In the genomic region with DNA sequence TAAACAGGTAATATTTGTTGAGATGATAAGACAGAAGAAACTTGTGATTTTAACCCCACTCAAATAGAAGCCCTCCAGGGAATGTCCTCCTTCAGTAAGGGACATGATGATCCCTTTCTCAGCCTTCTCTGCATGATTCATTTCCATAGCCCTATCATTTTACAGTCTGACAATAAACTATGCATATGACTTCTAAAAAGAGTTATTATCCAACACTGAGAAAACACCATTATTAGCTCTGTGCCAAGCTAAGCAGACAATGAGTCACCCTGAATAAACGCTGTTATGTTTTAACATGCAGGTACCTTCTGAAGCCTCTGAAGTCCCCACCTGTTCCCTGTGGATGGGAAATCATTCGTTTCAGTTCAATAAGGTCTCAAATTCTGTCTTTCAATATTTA, we compare ENCODE assay signal across 1 cellular context.
TF ChIP-seq lines count a peak whose summit lies in the region.

No MANE protein-coding gene starts in this region.

TF ChIP-seq in HepG2, 621 proteins besides CTCF, POLR2A, EP300 and RAD21 (continued from another document and continues in another):
- TF ChIP-seq, protein P1, sequence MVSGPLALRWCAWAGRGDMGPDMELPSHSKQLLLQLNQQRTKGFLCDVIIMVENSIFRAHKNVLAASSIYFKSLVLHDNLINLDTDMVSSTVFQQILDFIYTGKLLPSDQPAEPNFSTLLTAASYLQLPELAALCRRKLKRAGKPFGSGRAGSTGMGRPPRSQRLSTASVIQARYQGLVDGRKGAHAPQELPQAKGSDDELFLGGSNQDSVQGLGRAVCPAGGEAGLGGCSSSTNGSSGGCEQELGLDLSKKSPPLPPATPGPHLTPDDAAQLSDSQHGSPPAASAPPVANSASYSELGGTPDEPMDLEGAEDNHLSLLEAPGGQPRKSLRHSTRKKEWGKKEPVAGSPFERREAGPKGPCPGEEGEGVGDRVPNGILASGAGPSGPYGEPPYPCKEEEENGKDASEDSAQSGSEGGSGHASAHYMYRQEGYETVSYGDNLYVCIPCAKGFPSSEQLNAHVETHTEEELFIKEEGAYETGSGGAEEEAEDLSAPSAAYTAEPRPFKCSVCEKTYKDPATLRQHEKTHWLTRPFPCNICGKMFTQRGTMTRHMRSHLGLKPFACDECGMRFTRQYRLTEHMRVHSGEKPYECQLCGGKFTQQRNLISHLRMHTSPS (CRISPR knock-in tag; IDR thresholded peaks at IDR 0.05; ENCODE audit: low read depth) = no peak
- TF ChIP-seq FOXA3 (CRISPR knock-in tag; IDR thresholded peaks at IDR 0.05) (peak; percentile 67), JUND (CRISPR knock-in tag; IDR thresholded peaks at IDR 0.05) (peak; percentile 78), ZNF569 (CRISPR knock-in tag; IDR thresholded peaks at IDR 0.05; ENCODE audit: borderline replicate concordance) (no peak), CHD2 (IDR thresholded peaks at IDR 0.05; ENCODE audit: low read depth, low read length) (no peak), FOXP1 (IDR thresholded peaks at IDR 0.05) (no peak), FOXP1 (CRISPR knock-in tag; IDR thresholded peaks at IDR 0.05) (peak; percentile 59; the same call in 1 of the 2 replicates), CREM (IDR thresholded peaks at IDR 0.05) (0 out of 2 replicates have a peak, but pooled peaks have one; percentile 23), CREM (CRISPR knock-in tag; IDR thresholded peaks at IDR 0.05) (no peak), KDM3A (CRISPR knock-in tag; IDR thresholded peaks at IDR 0.05; ENCODE audit: low read depth) (no peak), FOXK2 (IDR thresholded peaks at IDR 0.05) (no peak), ZNF570 (CRISPR knock-in tag; IDR thresholded peaks at IDR 0.05; ENCODE audit: borderline replicate concordance) (no peak), ZNF660 (CRISPR knock-in tag; IDR thresholded peaks at IDR 0.05; ENCODE audit: borderline replicate concordance, low read depth) (no peak), BRCA1 (CRISPR knock-in tag; IDR thresholded peaks at IDR 0.05) (no peak), ZNF460 (CRISPR knock-in tag; IDR thresholded peaks at IDR 0.05; ENCODE audit: borderline replicate concordance) (no peak), NFE2L1 (CRISPR knock-in tag; IDR thresholded peaks at IDR 0.05; ENCODE audit: borderline replicate concordance) (no peak), JUN (CRISPR knock-in tag; IDR thresholded peaks at IDR 0.05) (peak; percentile 83), ZKSCAN8 (CRISPR knock-in tag; IDR thresholded peaks at IDR 0.05; ENCODE audit: borderline replicate concordance) (no peak)
- TF ChIP-seq, protein P2, sequence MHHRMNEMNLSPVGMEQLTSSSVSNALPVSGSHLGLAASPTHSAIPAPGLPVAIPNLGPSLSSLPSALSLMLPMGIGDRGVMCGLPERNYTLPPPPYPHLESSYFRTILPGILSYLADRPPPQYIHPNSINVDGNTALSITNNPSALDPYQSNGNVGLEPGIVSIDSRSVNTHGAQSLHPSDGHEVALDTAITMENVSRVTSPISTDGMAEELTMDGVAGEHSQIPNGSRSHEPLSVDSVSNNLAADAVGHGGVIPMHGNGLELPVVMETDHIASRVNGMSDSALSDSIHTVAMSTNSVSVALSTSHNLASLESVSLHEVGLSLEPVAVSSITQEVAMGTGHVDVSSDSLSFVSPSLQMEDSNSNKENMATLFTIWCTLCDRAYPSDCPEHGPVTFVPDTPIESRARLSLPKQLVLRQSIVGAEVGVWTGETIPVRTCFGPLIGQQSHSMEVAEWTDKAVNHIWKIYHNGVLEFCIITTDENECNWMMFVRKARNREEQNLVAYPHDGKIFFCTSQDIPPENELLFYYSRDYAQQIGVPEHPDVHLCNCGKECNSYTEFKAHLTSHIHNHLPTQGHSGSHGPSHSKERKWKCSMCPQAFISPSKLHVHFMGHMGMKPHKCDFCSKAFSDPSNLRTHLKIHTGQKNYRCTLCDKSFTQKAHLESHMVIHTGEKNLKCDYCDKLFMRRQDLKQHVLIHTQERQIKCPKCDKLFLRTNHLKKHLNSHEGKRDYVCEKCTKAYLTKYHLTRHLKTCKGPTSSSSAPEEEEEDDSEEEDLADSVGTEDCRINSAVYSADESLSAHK (CRISPR knock-in tag; IDR thresholded peaks at IDR 0.05; ENCODE audit: borderline replicate concordance) = no peak
- TF ChIP-seq, protein P3, sequence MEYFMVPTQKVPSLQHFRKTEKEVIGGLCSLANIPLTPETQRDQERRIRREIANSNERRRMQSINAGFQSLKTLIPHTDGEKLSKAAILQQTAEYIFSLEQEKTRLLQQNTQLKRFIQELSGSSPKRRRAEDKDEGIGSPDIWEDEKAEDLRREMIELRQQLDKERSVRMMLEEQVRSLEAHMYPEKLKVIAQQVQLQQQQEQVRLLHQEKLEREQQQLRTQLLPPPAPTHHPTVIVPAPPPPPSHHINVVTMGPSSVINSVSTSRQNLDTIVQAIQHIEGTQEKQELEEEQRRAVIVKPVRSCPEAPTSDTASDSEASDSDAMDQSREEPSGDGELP (IDR thresholded peaks at IDR 0.05; ENCODE audit: borderline replicate concordance, low read depth) = peak; percentile 48; the same call in 1 of the 2 replicates
- TF ChIP-seq, protein P4, sequence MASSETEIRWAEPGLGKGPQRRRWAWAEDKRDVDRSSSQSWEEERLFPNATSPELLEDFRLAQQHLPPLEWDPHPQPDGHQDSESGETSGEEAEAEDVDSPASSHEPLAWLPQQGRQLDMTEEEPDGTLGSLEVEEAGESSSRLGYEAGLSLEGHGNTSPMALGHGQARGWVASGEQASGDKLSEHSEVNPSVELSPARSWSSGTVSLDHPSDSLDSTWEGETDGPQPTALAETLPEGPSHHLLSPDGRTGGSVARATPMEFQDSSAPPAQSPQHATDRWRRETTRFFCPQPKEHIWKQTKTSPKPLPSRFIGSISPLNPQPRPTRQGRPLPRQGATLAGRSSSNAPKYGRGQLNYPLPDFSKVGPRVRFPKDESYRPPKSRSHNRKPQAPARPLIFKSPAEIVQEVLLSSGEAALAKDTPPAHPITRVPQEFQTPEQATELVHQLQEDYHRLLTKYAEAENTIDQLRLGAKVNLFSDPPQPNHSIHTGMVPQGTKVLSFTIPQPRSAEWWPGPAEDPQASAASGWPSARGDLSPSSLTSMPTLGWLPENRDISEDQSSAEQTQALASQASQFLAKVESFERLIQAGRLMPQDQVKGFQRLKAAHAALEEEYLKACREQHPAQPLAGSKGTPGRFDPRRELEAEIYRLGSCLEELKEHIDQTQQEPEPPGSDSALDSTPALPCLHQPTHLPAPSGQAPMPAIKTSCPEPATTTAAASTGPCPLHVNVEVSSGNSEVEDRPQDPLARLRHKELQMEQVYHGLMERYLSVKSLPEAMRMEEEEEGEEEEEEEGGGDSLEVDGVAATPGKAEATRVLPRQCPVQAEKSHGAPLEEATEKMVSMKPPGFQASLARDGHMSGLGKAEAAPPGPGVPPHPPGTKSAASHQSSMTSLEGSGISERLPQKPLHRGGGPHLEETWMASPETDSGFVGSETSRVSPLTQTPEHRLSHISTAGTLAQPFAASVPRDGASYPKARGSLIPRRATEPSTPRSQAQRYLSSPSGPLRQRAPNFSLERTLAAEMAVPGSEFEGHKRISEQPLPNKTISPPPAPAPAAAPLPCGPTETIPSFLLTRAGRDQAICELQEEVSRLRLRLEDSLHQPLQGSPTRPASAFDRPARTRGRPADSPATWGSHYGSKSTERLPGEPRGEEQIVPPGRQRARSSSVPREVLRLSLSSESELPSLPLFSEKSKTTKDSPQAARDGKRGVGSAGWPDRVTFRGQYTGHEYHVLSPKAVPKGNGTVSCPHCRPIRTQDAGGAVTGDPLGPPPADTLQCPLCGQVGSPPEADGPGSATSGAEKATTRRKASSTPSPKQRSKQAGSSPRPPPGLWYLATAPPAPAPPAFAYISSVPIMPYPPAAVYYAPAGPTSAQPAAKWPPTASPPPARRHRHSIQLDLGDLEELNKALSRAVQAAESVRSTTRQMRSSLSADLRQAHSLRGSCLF (CRISPR knock-in tag; IDR thresholded peaks at IDR 0.05; ENCODE audit: borderline replicate concordance) = no peak
- TF ChIP-seq, protein P5, sequence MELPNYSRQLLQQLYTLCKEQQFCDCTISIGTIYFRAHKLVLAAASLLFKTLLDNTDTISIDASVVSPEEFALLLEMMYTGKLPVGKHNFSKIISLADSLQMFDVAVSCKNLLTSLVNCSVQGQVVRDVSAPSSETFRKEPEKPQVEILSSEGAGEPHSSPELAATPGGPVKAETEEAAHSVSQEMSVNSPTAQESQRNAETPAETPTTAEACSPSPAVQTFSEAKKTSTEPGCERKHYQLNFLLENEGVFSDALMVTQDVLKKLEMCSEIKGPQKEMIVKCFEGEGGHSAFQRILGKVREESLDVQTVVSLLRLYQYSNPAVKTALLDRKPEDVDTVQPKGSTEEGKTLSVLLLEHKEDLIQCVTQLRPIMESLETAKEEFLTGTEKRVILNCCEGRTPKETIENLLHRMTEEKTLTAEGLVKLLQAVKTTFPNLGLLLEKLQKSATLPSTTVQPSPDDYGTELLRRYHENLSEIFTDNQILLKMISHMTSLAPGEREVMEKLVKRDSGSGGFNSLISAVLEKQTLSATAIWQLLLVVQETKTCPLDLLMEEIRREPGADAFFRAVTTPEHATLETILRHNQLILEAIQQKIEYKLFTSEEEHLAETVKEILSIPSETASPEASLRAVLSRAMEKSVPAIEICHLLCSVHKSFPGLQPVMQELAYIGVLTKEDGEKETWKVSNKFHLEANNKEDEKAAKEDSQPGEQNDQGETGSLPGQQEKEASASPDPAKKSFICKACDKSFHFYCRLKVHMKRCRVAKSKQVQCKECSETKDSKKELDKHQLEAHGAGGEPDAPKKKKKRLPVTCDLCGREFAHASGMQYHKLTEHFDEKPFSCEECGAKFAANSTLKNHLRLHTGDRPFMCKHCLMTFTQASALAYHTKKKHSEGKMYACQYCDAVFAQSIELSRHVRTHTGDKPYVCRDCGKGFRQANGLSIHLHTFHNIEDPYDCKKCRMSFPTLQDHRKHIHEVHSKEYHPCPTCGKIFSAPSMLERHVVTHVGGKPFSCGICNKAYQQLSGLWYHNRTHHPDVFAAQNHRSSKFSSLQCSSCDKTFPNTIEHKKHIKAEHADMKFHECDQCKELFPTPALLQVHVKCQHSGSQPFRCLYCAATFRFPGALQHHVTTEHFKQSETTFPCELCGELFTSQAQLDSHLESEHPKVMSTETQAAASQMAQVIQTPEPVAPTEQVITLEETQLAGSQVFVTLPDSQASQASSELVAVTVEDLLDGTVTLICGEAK (IDR thresholded peaks at IDR 0.05) = no peak
- TF ChIP-seq, protein P5 (CRISPR knock-in tag; IDR thresholded peaks at IDR 0.05) = no peak
- TF ChIP-seq, protein P6, sequence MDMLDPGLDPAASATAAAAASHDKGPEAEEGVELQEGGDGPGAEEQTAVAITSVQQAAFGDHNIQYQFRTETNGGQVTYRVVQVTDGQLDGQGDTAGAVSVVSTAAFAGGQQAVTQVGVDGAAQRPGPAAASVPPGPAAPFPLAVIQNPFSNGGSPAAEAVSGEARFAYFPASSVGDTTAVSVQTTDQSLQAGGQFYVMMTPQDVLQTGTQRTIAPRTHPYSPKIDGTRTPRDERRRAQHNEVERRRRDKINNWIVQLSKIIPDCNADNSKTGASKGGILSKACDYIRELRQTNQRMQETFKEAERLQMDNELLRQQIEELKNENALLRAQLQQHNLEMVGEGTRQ (IDR thresholded peaks at IDR 0.05; ENCODE audit: low read depth, low read length) = no peak
- TF ChIP-seq, protein P6 (CRISPR knock-in tag; IDR thresholded peaks at IDR 0.05; ENCODE audit: borderline replicate concordance) = no peak
- TF ChIP-seq, protein P7, sequence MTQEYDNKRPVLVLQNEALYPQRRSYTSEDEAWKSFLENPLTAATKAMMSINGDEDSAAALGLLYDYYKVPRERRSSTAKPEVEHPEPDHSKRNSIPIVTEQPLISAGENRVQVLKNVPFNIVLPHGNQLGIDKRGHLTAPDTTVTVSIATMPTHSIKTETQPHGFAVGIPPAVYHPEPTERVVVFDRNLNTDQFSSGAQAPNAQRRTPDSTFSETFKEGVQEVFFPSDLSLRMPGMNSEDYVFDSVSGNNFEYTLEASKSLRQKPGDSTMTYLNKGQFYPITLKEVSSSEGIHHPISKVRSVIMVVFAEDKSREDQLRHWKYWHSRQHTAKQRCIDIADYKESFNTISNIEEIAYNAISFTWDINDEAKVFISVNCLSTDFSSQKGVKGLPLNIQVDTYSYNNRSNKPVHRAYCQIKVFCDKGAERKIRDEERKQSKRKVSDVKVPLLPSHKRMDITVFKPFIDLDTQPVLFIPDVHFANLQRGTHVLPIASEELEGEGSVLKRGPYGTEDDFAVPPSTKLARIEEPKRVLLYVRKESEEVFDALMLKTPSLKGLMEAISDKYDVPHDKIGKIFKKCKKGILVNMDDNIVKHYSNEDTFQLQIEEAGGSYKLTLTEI (CRISPR knock-in tag; conservative IDR thresholded peaks at IDR 0.05) = no peak
